Comparison of ENCODE assay signal across 1 cellular context in the genomic region with DNA sequence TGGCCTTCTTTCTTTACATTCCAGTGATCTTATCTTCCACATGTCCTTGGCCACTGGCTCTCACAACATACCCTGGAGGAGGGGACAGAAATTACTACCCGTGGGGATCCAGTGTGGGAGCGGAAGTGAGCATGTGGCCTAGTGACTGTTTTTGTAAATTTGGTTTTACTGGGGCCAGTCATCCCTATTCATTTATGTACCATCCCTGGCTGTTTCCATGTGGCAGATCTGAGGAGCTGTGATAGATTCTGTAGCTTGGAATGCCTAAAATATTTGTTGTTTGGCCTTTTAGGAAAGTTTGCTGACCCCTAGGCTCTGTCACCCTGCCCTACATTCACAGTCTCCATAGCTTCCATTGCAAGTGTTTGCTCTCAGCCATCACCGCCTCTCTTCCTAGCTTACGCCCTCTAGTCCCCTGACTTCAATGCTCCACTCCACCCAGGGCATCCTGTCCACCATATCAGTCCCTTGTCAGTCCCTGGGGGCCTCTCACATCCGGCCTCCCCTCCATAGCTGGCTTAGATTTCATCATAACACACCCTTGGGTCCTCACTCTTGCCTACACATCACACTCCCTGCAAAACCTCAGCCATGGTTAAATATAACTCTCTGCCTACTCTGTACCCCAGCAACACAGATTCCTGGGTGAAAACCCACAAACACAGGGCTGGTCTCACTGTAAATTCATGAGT.
TF ChIP-seq lines count a peak whose summit lies in the region.

No MANE protein-coding gene starts in this region.

TF ChIP-seq in K562, 482 proteins besides CTCF, POLR2A, EP300 and RAD21 (continued from another document):
- 0 out of 2 replicates have a peak, but pooled peaks have one; percentile 22 for TF ChIP-seq ZFX (CRISPR knock-in tag; IDR thresholded peaks at IDR 0.05)
- peak; percentile 32 for TF ChIP-seq DMBX1 (CRISPR knock-in tag; IDR thresholded peaks at IDR 0.05; ENCODE audit: borderline replicate concordance)
- peak; percentile 45; the same call in 1 of the 2 replicates for TF ChIP-seq ZNF175 (CRISPR knock-in tag; IDR thresholded peaks at IDR 0.05; ENCODE audit: low read depth)
- TF ChIP-seq ZNF589 (CRISPR knock-in tag; IDR thresholded peaks at IDR 0.05; ENCODE audit: low read depth): peak; percentile 70
- TF ChIP-seq CHD2 (IDR thresholded peaks at IDR 0.05; ENCODE audit: low read depth, low read length): no peak
- no peak for TF ChIP-seq BRCA1 (IDR thresholded peaks at IDR 0.05)
- TF ChIP-seq BRCA1 (CRISPR knock-in tag; IDR thresholded peaks at IDR 0.05): no peak
- TF ChIP-seq ZFP36 (IDR thresholded peaks at IDR 0.05; ENCODE audit: low read depth, low read length, partially characterized antibody): peak; percentile 22
- TF ChIP-seq, protein P1, sequence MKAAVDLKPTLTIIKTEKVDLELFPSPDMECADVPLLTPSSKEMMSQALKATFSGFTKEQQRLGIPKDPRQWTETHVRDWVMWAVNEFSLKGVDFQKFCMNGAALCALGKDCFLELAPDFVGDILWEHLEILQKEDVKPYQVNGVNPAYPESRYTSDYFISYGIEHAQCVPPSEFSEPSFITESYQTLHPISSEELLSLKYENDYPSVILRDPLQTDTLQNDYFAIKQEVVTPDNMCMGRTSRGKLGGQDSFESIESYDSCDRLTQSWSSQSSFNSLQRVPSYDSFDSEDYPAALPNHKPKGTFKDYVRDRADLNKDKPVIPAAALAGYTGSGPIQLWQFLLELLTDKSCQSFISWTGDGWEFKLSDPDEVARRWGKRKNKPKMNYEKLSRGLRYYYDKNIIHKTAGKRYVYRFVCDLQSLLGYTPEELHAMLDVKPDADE (conservative IDR thresholded peaks at IDR 0.05; ENCODE audit: control insufficient read depth, low read depth, low read length): no peak
- 0 out of 2 replicates have a peak, but pooled peaks have one; percentile 34 for TF ChIP-seq EP400 (IDR thresholded peaks at IDR 0.05)
- TF ChIP-seq ZNF584 (CRISPR knock-in tag; IDR thresholded peaks at IDR 0.05; ENCODE audit: low read depth): 0 out of 2 replicates have a peak, but pooled peaks have one; percentile 67
- TF ChIP-seq ZBTB1 (CRISPR knock-in tag; IDR thresholded peaks at IDR 0.05; ENCODE audit: borderline replicate concordance, low read depth): no peak
- TF ChIP-seq ZNF695 (CRISPR knock-in tag; IDR thresholded peaks at IDR 0.05): no peak
- TF ChIP-seq, protein P2, sequence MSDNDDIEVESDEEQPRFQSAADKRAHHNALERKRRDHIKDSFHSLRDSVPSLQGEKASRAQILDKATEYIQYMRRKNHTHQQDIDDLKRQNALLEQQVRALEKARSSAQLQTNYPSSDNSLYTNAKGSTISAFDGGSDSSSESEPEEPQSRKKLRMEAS (CRISPR knock-in tag; IDR thresholded peaks at IDR 0.05): peak; percentile 55
- peak in 1 of 2 experiments; percentile 38; a peak in 2 of 4 replicates for TF ChIP-seq FOXA3 (CRISPR knock-in tag; conservative IDR thresholded peaks at IDR 0.05 in 1 of 2, IDR thresholded peaks at IDR 0.05 in 1 of 2)
- peak; percentile 86 for TF ChIP-seq MYC (IDR thresholded peaks at IDR 0.05; ENCODE audit: low read depth, low read length)
- peak; percentile 47; the same call in 1 of the 2 replicates for TF ChIP-seq MYC (CRISPR knock-in tag; IDR thresholded peaks at IDR 0.05; ENCODE audit: borderline replicate concordance, low read depth)
- TF ChIP-seq L3MBTL2 (IDR thresholded peaks at IDR 0.05): peak; percentile 80
- 0 out of 4 replicates have a peak, but pooled peaks of 1 of the 2 experiments have one; percentile 26 for TF ChIP-seq MAZ (CRISPR knock-in tag; conservative IDR thresholded peaks at IDR 0.05 in 1 of 2, IDR thresholded peaks at IDR 0.05 in 1 of 2)
- peak in 1 of 2 experiments; percentile 63; a peak in 1 of 4 replicates for TF ChIP-seq RCOR1 (IDR thresholded peaks at IDR 0.05; ENCODE audit: borderline replicate concordance in 1 of 2, low read depth in 2 of 2, low read length in 2 of 2)
- TF ChIP-seq JUND (IDR thresholded peaks at IDR 0.05; ENCODE audit: borderline replicate concordance, low read depth, low read length): peak; percentile 37; the same call in 1 of the 2 replicates
- peak; percentile 24; the same call in 1 of the 3 replicates for TF ChIP-seq JUND (tag; IDR thresholded peaks at IDR 0.05; ENCODE audit: borderline replicate concordance, low read depth, low read length)
- 0 out of 3 replicates have a peak, but pooled peaks of 1 of the 2 experiments have one; percentile 9 for TF ChIP-seq CBX3 (IDR thresholded peaks at IDR 0.05; ENCODE audit: borderline replicate concordance in 1 of 2, low read length in 2 of 2)
- TF ChIP-seq, protein P3, sequence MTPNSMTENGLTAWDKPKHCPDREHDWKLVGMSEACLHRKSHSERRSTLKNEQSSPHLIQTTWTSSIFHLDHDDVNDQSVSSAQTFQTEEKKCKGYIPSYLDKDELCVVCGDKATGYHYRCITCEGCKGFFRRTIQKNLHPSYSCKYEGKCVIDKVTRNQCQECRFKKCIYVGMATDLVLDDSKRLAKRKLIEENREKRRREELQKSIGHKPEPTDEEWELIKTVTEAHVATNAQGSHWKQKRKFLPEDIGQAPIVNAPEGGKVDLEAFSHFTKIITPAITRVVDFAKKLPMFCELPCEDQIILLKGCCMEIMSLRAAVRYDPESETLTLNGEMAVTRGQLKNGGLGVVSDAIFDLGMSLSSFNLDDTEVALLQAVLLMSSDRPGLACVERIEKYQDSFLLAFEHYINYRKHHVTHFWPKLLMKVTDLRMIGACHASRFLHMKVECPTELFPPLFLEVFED (CRISPR knock-in tag; conservative IDR thresholded peaks at IDR 0.05): 0 out of 2 replicates have a peak, but pooled peaks have one; percentile 6
- TF ChIP-seq ZNF384 (IDR thresholded peaks at IDR 0.05; ENCODE audit: low read depth, low read length): peak; percentile 57; the same call in 1 of the 2 replicates
- peak; percentile 74 for TF ChIP-seq ELF2 (CRISPR knock-in tag; IDR thresholded peaks at IDR 0.05)
- peak; percentile 66 for TF ChIP-seq TEAD2 (tag; IDR thresholded peaks at IDR 0.05)
- TF ChIP-seq SMAD1 (IDR thresholded peaks at IDR 0.05; ENCODE audit: low read depth, low read length, partially characterized antibody): no peak
- TF ChIP-seq SAFB (IDR thresholded peaks at IDR 0.05; ENCODE audit: borderline replicate concordance, low read depth, low read length): 0 out of 2 replicates have a peak, but pooled peaks have one; percentile 35
- TF ChIP-seq ESRRA (IDR thresholded peaks at IDR 0.05; ENCODE audit: borderline replicate concordance, low read depth): peak; percentile 80
- TF ChIP-seq STAT5A (IDR thresholded peaks at IDR 0.05; ENCODE audit: borderline replicate concordance, low read length): 0 out of 2 replicates have a peak, but pooled peaks have one; percentile 13
- peak; percentile 69 for TF ChIP-seq GABPA (tag; conservative IDR thresholded peaks at IDR 0.05; ENCODE audit: low read depth)
- peak; percentile 62 for TF ChIP-seq GATA2 (CRISPR knock-in tag; IDR thresholded peaks at IDR 0.05)
